In genomic region chr16:68486671-68487495, GRCh38 we compare ENCODE assay signal across 14 cellular contexts. TPM values are rescaled to one million over a fixed set of nuclear protein-coding genes. Genes with fewer than 3 reads are reported as not detected.
DNase-seq lines count a peak whose midpoint lies in the region; ATAC-seq and TF ChIP-seq lines count a peak whose summit lies in the region.
"Had no signal": no experiment of that assay in that cellular context is flagged by ENCODE, and none has a peak within 500 bp of the region (broad histone marks: within the 10 kb centered on the region; RNA-seq: fewer than 3 reads in every experiment).

No MANE protein-coding gene starts in this region.

- H3K27ac Mint-ChIP-seq in glutamatergic neuron (ENCODE audit: unreplicated experiment), result no peak overlapping the region
- H3K27ac Mint-ChIP-seq in stimulated activated effector memory CD8-positive, alpha-beta T cell treated with anti-CD3 and anti-CD28 coated beads, Interleukin-12 subunit alpha, Interleukin-12 subunit beta, amount 100 ng/mL, for 72 hours, result peak overlapping the region; percentile 23
- H3K27ac Mint-ChIP-seq: activated naive CD4-positive, alpha-beta T cell treated with anti-CD3 and anti-CD28 coated beads for 36 hours had no signal

- peaks cover 5% of the 10 kb centered on the region for H3K4me1 Mint-ChIP-seq in glutamatergic neuron (ENCODE audit: low read depth, unreplicated experiment)
- no peaks in the 10 kb centered on the region for H3K4me1 Mint-ChIP-seq in stimulated activated effector memory CD8-positive, alpha-beta T cell treated with anti-CD3 and anti-CD28 coated beads, Interleukin-12 subunit alpha, Interleukin-12 subunit beta, amount 100 ng/mL, for 72 hours

- H3K4me3 Mint-ChIP-seq in glutamatergic neuron (ENCODE audit: unreplicated experiment), result no peak overlapping the region
- H3K4me3 Mint-ChIP-seq in stimulated activated effector memory CD8-positive, alpha-beta T cell treated with anti-CD3 and anti-CD28 coated beads, Interleukin-12 subunit alpha, Interleukin-12 subunit beta, amount 100 ng/mL, for 72 hours, result no peak overlapping the region
- H3K4me3 Mint-ChIP-seq: activated naive CD4-positive, alpha-beta T cell treated with anti-CD3 and anti-CD28 coated beads for 36 hours had no signal

- no peak for TF ChIP-seq CTCF in glutamatergic neuron (IDR thresholded peaks at IDR 0.05; ENCODE audit: partially characterized antibody, unreplicated experiment)

- DNase-seq in NCI-H345 (lab: John Stamatoyannopoulos, UW), result peak; percentile 42
- no peak for DNase-seq in NCI-H345 treated with DMSO at 0.1 percent for 48 hours (lab: John Stamatoyannopoulos, UW; ENCODE audit: unreplicated experiment)
- DNase-seq in NCI-H2196 treated with DMSO at 0.1 percent for 48 hours (lab: John Stamatoyannopoulos, UW; ENCODE audit: unreplicated experiment), result peak; percentile 28
- peak; percentile 55 for DNase-seq in glutamatergic neuron
- DNase-seq in stimulated activated effector memory CD8-positive, alpha-beta T cell treated with anti-CD3 and anti-CD28 coated beads, Interleukin-12 subunit alpha, Interleukin-12 subunit beta, amount 100 ng/mL, for 72 hours (ENCODE audit: low spot score in 2 of 2), result no peak
- no peak for DNase-seq in LoVo (ENCODE audit: low spot score)
- DNase-seq: activated naive CD4-positive, alpha-beta T cell treated with anti-CD3 and anti-CD28 coated beads for 36 hours; heart left ventricle; KBM-7; NK-92 treated with Interleukin-12 subunit alpha and Interleukin-12 subunit beta, amount 100 ng/mL, for 24 hours; tibial artery had no signal

- no peaks in the 10 kb centered on the region for H3K9me3 Mint-ChIP-seq in glutamatergic neuron (ENCODE audit: unreplicated experiment)
- H3K9me3 Mint-ChIP-seq in stimulated activated effector memory CD8-positive, alpha-beta T cell treated with anti-CD3 and anti-CD28 coated beads, Interleukin-12 subunit alpha, Interleukin-12 subunit beta, amount 100 ng/mL, for 72 hours, result no peaks in the 10 kb centered on the region
- H3K9me3 Mint-ChIP-seq: activated naive CD4-positive, alpha-beta T cell treated with anti-CD3 and anti-CD28 coated beads for 36 hours had no signal

- no peaks in the 10 kb centered on the region for H3K36me3 Mint-ChIP-seq in glutamatergic neuron (ENCODE audit: unreplicated experiment)
- H3K36me3 Mint-ChIP-seq in stimulated activated effector memory CD8-positive, alpha-beta T cell treated with anti-CD3 and anti-CD28 coated beads, Interleukin-12 subunit alpha, Interleukin-12 subunit beta, amount 100 ng/mL, for 72 hours, result no peaks in the 10 kb centered on the region

- ATAC-seq in stimulated activated effector memory CD8-positive, alpha-beta T cell treated with anti-CD3 and anti-CD28 coated beads, Interleukin-12 subunit alpha, Interleukin-12 subunit beta, amount 100 ng/mL, for 72 hours, result no peak
- ATAC-seq in GM21447 (IDR thresholded peaks at IDR 0.05; ENCODE audit: unreplicated experiment) (no peak), HG03442 (IDR thresholded peaks at IDR 0.05; ENCODE audit: unreplicated experiment) (no peak)
- ATAC-seq: A549, heart left ventricle had no signal

- H3K27me3 Mint-ChIP-seq in glutamatergic neuron (ENCODE audit: unreplicated experiment), result no peaks in the 10 kb centered on the region

RNA-seq across cellular contexts. Expression of gene SMPD3, which starts 38.6 kb away (rescaled TPM):
- total RNA-seq in glutamatergic neuron (ENCODE audit: unreplicated experiment), result 85.4 TPM

RNA-seq across cellular contexts. Expression of gene ZFP90, which starts 52.2 kb away (rescaled TPM):
- total RNA-seq in glutamatergic neuron (ENCODE audit: unreplicated experiment), result 87.0 TPM

Comparison
In these comparisons a context has a peak if more than half of its experiments do, and no peak if none do; other contexts are left out.
1. DNase-seq: peak in NCI-H345 (single experiment), NCI-H2196 treated with DMSO at 0.1 percent for 48 hours (single experiment) and glutamatergic neuron (single experiment); none in NCI-H345 treated with DMSO at 0.1 percent for 48 hours (single experiment), stimulated activated effector memory CD8-positive, alpha-beta T cell treated with anti-CD3 and anti-CD28 coated beads, Interleukin-12 subunit alpha, Interleukin-12 subunit beta, amount 100 ng/mL, for 72 hours (0 of 2) and LoVo (single experiment).